28 cellular contexts compared by ENCODE assay signal in the genomic region with DNA sequence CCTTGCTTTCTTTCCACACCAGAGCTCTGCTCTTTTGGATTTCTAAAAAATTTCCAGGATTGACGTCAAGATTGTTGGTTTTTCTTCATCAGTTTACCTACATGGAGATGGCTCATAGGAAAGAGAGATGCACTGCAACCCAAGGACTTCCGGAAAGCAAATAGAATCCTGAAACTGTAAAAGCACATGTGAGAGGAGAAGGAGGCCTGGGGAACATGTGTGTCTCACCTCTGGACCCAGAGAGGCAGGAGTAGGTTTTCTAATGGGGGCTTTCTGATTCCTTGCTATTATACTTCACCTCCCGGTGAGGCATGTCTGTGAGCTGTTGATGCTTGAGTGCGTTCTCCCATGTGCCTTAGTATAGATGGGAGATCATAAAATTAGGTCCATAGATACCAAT.
"Had no signal": no experiment of that assay in that cellular context is flagged by ENCODE, and none has a peak within 500 bp of the region (broad histone marks: within the 10 kb centered on the region; RNA-seq: fewer than 3 reads in every experiment).

No MANE protein-coding gene starts in this region.

- H3K4me1 ChIP-seq: colonic mucosa, esophagus muscularis mucosa, esophagus squamous epithelium, foreskin keratinocyte, gastrocnemius medialis, gastroesophageal sphincter, heart left ventricle, heart right ventricle had no signal

- H3K4me3 ChIP-seq: colonic mucosa, coronary artery, dorsolateral prefrontal cortex, esophagus muscularis mucosa, esophagus squamous epithelium, gastrocnemius medialis, gastroesophageal sphincter, heart left ventricle, heart right ventricle had no signal

- ATAC-seq: effector memory CD8-positive, alpha-beta T cell; esophagus mucosa; foreskin keratinocyte; gastrocnemius medialis; gastroesophageal sphincter; heart left ventricle; heart right ventricle had no signal

- H3K27ac ChIP-seq: colonic mucosa, coronary artery, dorsolateral prefrontal cortex, epithelial cell of prostate, esophagus muscularis mucosa, esophagus squamous epithelium, foreskin keratinocyte, gastrocnemius medialis, gastroesophageal sphincter, heart left ventricle, heart right ventricle had no signal

- H3K9me3 ChIP-seq: colonic mucosa, esophagus muscularis mucosa, esophagus squamous epithelium, gastrocnemius medialis, gastroesophageal sphincter, heart left ventricle, heart right ventricle had no signal

- DNase-seq: colonic mucosa; cortex of kidney; dermis blood vessel endothelial cell; dorsolateral prefrontal cortex; effector CD4-positive, alpha-beta T cell; effector CD8-positive, alpha-beta T cell; effector memory CD4-positive, alpha-beta T cell; effector memory CD8-positive, alpha-beta T cell; endodermal cell; erythroblast; esophagus squamous epithelium; foreskin fibroblast; foreskin keratinocyte; foreskin melanocyte; gastrocnemius medialis; glutamatergic neuron; head of caudate nucleus; heart left ventricle; heart right ventricle had no signal

- H3K27me3 ChIP-seq: colonic mucosa, esophagus muscularis mucosa, esophagus squamous epithelium, foreskin keratinocyte, gastrocnemius medialis, heart left ventricle, heart right ventricle had no signal

- H3K36me3 ChIP-seq: colonic mucosa, esophagus muscularis mucosa, esophagus squamous epithelium, gastrocnemius medialis, gastroesophageal sphincter, heart left ventricle, heart right ventricle had no signal

- FAIRE-seq: colon, endometrium, endothelial cell of umbilical vein, frontal cortex had no signal
